20 cellular contexts compared by ENCODE assay signal in the genomic region with DNA sequence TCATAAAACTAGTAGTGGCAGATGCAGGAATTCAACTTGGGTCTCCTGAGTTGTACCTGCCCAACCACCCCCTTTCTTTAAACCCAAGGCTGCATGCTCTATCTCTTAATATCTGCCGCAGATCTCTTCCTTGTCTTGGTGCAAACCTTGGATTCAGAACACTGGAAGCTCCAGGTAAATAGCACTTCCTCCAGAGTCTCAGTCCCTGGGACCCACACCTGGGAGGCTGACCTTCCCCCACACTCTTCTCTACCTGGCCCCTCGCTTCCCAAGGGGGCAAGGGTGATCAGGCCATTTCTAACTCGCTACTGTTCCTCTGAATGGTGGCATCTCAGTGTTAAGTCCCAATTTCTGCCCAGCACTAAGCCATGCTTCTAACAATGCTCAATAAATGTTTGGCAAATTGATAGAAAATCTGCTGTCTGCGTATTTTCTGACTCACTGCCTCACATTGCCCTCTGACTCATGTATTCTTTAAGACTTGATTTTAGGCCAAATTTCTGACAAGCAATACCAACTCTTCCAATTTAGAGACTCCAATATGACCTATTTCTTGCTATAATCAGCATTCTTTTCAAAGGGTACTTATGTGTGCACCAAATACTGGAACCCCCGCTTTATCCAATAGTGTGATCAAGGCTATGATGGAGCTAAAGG.
DNase-seq lines count a peak whose midpoint lies in the region; ATAC-seq and TF ChIP-seq lines count a peak whose summit lies in the region.
"Had no signal": no experiment of that assay in that cellular context is flagged by ENCODE, and none has a peak within 500 bp of the region (broad histone marks: within the 10 kb centered on the region; RNA-seq: fewer than 3 reads in every experiment).

No MANE protein-coding gene starts in this region.

- no peak overlapping the region for H2AFZ ChIP-seq in GM23338
- H2AFZ ChIP-seq: PC-9 had no signal

- ATAC-seq in RWPE2 (ENCODE audit: low read depth) (peak; percentile 92), GM23338 (no peak), gastrocnemius medialis (no peak), left colon (no peak)
- ATAC-seq: WTC11 had no signal

- no peaks in the 10 kb centered on the region for H3K4me1 Mint-ChIP-seq in GM23338
- H3K4me1 Mint-ChIP-seq: mesothelial cell of epicardium, WTC11 had no signal

- no peak overlapping the region for H3K27ac Mint-ChIP-seq in GM23338
- H3K27ac Mint-ChIP-seq: activated T-helper 2 cell treated with anti-CD3 and anti-CD28 coated beads, Interferon-gamma antibody, Interleukin-2, Interleukin-4, amounts not matched to agents 10 μg/mL and 5 μg/mL and 100 μg/mL, durations not matched to agents 14 hours and 24 hours and 36 hours; mesothelial cell of epicardium; type B pancreatic cell; WTC11 had no signal

- H3K4me3 ChIP-seq in RWPE2 (ENCODE audit: severe bottlenecking) (no peak overlapping the region), retinal pigment epithelial cell (ENCODE audit: low read length) (no peak overlapping the region), GM23338 (no peak overlapping the region), gastrocnemius medialis (no peak overlapping the region)
- H3K4me3 ChIP-seq: PC-9, skin epidermis had no signal

- H3K4me1 ChIP-seq in RWPE2 (ENCODE audit: insufficient read depth, poor library complexity, severe bottlenecking) (peaks cover 11% of the 10 kb centered on the region), GM23338 (ENCODE audit: insufficient read depth) (no peaks in the 10 kb centered on the region), gastrocnemius medialis (no peaks in the 10 kb centered on the region)

- H4K20me1 ChIP-seq in GM23338 (replicated peaks; ENCODE audit: insufficient read depth): no peaks in the 10 kb centered on the region

- H3K36me3 Mint-ChIP-seq in GM23338 (ENCODE audit: low read depth): no peaks in the 10 kb centered on the region
- H3K36me3 Mint-ChIP-seq: mesothelial cell of epicardium, type B pancreatic cell, WTC11 had no signal

- H3K79me2 ChIP-seq in GM23338 (replicated peaks; ENCODE audit: insufficient read depth): no peaks in the 10 kb centered on the region

- no peak for TF ChIP-seq CTCF in RWPE2 (IDR thresholded peaks at IDR 0.05; ENCODE audit: poor library complexity, severe bottlenecking)
- TF ChIP-seq CTCF in retinal pigment epithelial cell (conservative IDR thresholded peaks at IDR 0.05; ENCODE audit: low read depth, low read length): no peak
- TF ChIP-seq CTCF in GM23338 (conservative IDR thresholded peaks at IDR 0.05; ENCODE audit: low read depth in 2 of 2): no peak
- TF ChIP-seq CTCF in gastrocnemius medialis (IDR thresholded peaks at IDR 0.05 in 4 of 5, conservative IDR thresholded peaks at IDR 0.05 in 1 of 5): no peak

- H3K9me3 Mint-ChIP-seq in GM23338: no peaks in the 10 kb centered on the region; the same call in 2 of the 3 replicates
- H3K9me3 Mint-ChIP-seq: activated T-helper 2 cell treated with anti-CD3 and anti-CD28 coated beads, Interferon-gamma antibody, Interleukin-2, Interleukin-4, amounts not matched to agents 10 μg/mL and 5 μg/mL and 100 μg/mL, durations not matched to agents 14 hours and 24 hours and 36 hours; mesothelial cell of epicardium; type B pancreatic cell; WTC11 had no signal

- H3K4me2 ChIP-seq in GM23338: no peak overlapping the region
- H3K4me2 ChIP-seq: PC-9 had no signal

- no peaks in the 10 kb centered on the region for H3F3A ChIP-seq in GM23338 (replicated peaks; ENCODE audit: low read depth)

- in situ Hi-C loops in ACHN (cut with HindIII; ENCODE audit: low pct_ligation_motif_present, low pct_unique_long_range_greater_than_20kb, low sequenced_read_pairs) (no loop called here), gastrocnemius medialis (cut with MboI; ENCODE audit: low sequenced_read_pairs in 4 of 4) (no loop called here)

- TF ChIP-seq POLR2A in gastrocnemius medialis (IDR thresholded peaks at IDR 0.05): no peak

- intact Hi-C loops in gastrocnemius medialis (cut with DNase I; ENCODE audit: low total_unique reads): no loop called here
- intact Hi-C loops in left colon (cut with DNase I, micrococcal nuclease): no loop called here

- H3K36me3 ChIP-seq in RWPE2 (ENCODE audit: low read depth) (no peaks in the 10 kb centered on the region), GM23338 (ENCODE audit: insufficient read depth) (no peaks in the 10 kb centered on the region), gastrocnemius medialis (no peaks in the 10 kb centered on the region)

- peaks cover 16% of the 10 kb centered on the region; the same call in 1 of the 2 replicates for H3K9me2 ChIP-seq in GM23338 (ENCODE audit: insufficient read depth)

- DNase-seq in GM04504 (ENCODE audit: low read depth) (peak; percentile 29), RWPE2 (ENCODE audit: low spot score) (no peak), fibroblast of gingiva (ENCODE audit: low read depth) (peak; percentile 50), retinal pigment epithelial cell (ENCODE audit: low read depth) (peak; percentile 57), GM23338 (ENCODE audit: low spot score) (no peak), ACHN (no peak), gastrocnemius medialis (no peak), left colon (no peak)
- DNase-seq: DMS79 treated with DMSO at 0.1 percent for 48 hours, foreskin melanocyte, Karpas-422, NCI-H1694, NCI-H524, PC-9, T-helper 1 cell had no signal

- no peak overlapping the region for H3K4me3 Mint-ChIP-seq in GM23338
- H3K4me3 Mint-ChIP-seq: mesothelial cell of epicardium, type B pancreatic cell, WTC11 had no signal

- no peaks in the 10 kb centered on the region for H3K27me3 ChIP-seq in RWPE2 (ENCODE audit: insufficient read depth, poor library complexity, severe bottlenecking)
- H3K27me3 ChIP-seq in GM23338 (ENCODE audit: insufficient read depth): no peaks in the 10 kb centered on the region
- H3K27me3 ChIP-seq in gastrocnemius medialis: no peaks in the 10 kb centered on the region

- H3K27ac ChIP-seq in RWPE2 (ENCODE audit: poor library complexity, severe bottlenecking) (peak overlapping the region; percentile 60), GM23338 (ENCODE audit: low read depth) (no peak overlapping the region), gastrocnemius medialis (no peak overlapping the region)
- H3K27ac ChIP-seq: PC-9, skin epidermis had no signal

- no peaks in the 10 kb centered on the region for H3K9me3 ChIP-seq in RWPE2 (ENCODE audit: severe bottlenecking)
- no peaks in the 10 kb centered on the region for H3K9me3 ChIP-seq in gastrocnemius medialis

- peaks cover 1% of the 10 kb centered on the region for H3K27me3 Mint-ChIP-seq in GM23338 (ENCODE audit: insufficient read depth, low read depth, poor library complexity)
- H3K27me3 Mint-ChIP-seq: type B pancreatic cell had no signal

TF ChIP-seq in GM23338, 12 proteins besides CTCF, POLR2A, EP300 and RAD21:
- TF ChIP-seq STAT1 (IDR thresholded peaks at IDR 0.05; ENCODE audit: unreplicated experiment) (no peak), JUNB (IDR thresholded peaks at IDR 0.05; ENCODE audit: unreplicated experiment) (no peak), NANOG (IDR thresholded peaks at IDR 0.05; ENCODE audit: borderline replicate concordance) (no peak), EZH2phosphoT487 (IDR thresholded peaks at IDR 0.05; ENCODE audit: unreplicated experiment) (no peak), ZNF331 (CRISPR knock-in tag; IDR thresholded peaks at IDR 0.05; ENCODE audit: low read depth) (no peak), POLR2AphosphoS5 (IDR thresholded peaks at IDR 0.05; ENCODE audit: low read depth) (no peak)
- TF ChIP-seq, protein P1, sequence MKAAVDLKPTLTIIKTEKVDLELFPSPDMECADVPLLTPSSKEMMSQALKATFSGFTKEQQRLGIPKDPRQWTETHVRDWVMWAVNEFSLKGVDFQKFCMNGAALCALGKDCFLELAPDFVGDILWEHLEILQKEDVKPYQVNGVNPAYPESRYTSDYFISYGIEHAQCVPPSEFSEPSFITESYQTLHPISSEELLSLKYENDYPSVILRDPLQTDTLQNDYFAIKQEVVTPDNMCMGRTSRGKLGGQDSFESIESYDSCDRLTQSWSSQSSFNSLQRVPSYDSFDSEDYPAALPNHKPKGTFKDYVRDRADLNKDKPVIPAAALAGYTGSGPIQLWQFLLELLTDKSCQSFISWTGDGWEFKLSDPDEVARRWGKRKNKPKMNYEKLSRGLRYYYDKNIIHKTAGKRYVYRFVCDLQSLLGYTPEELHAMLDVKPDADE (IDR thresholded peaks at IDR 0.05): no peak
- TF ChIP-seq, protein P2, sequence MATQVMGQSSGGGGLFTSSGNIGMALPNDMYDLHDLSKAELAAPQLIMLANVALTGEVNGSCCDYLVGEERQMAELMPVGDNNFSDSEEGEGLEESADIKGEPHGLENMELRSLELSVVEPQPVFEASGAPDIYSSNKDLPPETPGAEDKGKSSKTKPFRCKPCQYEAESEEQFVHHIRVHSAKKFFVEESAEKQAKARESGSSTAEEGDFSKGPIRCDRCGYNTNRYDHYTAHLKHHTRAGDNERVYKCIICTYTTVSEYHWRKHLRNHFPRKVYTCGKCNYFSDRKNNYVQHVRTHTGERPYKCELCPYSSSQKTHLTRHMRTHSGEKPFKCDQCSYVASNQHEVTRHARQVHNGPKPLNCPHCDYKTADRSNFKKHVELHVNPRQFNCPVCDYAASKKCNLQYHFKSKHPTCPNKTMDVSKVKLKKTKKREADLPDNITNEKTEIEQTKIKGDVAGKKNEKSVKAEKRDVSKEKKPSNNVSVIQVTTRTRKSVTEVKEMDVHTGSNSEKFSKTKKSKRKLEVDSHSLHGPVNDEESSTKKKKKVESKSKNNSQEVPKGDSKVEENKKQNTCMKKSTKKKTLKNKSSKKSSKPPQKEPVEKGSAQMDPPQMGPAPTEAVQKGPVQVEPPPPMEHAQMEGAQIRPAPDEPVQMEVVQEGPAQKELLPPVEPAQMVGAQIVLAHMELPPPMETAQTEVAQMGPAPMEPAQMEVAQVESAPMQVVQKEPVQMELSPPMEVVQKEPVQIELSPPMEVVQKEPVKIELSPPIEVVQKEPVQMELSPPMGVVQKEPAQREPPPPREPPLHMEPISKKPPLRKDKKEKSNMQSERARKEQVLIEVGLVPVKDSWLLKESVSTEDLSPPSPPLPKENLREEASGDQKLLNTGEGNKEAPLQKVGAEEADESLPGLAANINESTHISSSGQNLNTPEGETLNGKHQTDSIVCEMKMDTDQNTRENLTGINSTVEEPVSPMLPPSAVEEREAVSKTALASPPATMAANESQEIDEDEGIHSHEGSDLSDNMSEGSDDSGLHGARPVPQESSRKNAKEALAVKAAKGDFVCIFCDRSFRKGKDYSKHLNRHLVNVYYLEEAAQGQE (IDR thresholded peaks at IDR 0.05; ENCODE audit: unreplicated experiment): no peak

Comparison
In these comparisons a context has a peak if more than half of its experiments do, and no peak if none do; other contexts are left out.
1. DNase-seq: peak in GM04504 (single experiment), fibroblast of gingiva (single experiment) and retinal pigment epithelial cell (single experiment); none in RWPE2 (single experiment), GM23338 (single experiment), ACHN (single experiment), gastrocnemius medialis (0 of 2) and left colon (0 of 2).